ENCODE assay signal across 8 cellular contexts in genomic region chr19:11125994-11126685, GRCh38. TPM values are rescaled to one million over a fixed set of nuclear protein-coding genes. Genes with fewer than 3 reads are reported as not detected.
DNase-seq lines count a peak whose midpoint lies in the region; ATAC-seq and TF ChIP-seq lines count a peak whose summit lies in the region.

No MANE protein-coding gene starts in this region.

- no peak for ATAC-seq in HG02798 (IDR thresholded peaks at IDR 0.05; ENCODE audit: poor library complexity, unreplicated experiment)

- H3K27ac ChIP-seq in 22Rv1, result 0 out of 2 replicates have a peak overlapping the region, but pooled peaks have one; percentile 12

- peak; percentile 92 for TF ChIP-seq CTCF in 22Rv1 (IDR thresholded peaks at IDR 0.05)
- TF ChIP-seq CTCF in GM12873 (IDR thresholded peaks at IDR 0.05; ENCODE audit: insufficient read depth, low read depth, low read length, missing control alignments), result peak; percentile 74

- DNase-seq in NCI-H2227 treated with DMSO at 0.1 percent for 48 hours (lab: John Stamatoyannopoulos, UW), result peak; percentile 4
- DNase-seq in activated CD4-positive, alpha-beta T cell treated with anti-CD3 and anti-CD28 coated beads, Interleukin-2, amount 50 U/mL, for 4 hours, result peak; percentile 73 to 74
- DNase-seq in dermis blood vessel endothelial cell, result peak; percentile 86
- peak; percentile 67 to 87 for DNase-seq in lung microvascular endothelial cell (ENCODE audit: low read depth in 2 of 2)
- DNase-seq in stimulated activated CD8-positive, alpha-beta memory T cell treated with anti-CD3 and anti-CD28 coated beads, Interleukin-15, amount 100 ng/mL, for 24 hours (ENCODE audit: low read depth), result peak; percentile 56

RNA-seq across cellular contexts. Expression of gene SPC24, which starts 29.4 kb away (rescaled TPM):
- total RNA-seq in dermis blood vessel endothelial cell, result 23.1 and 88.9 TPM in 2 replicates
- 14.3 and 35.7 TPM in 2 replicates for total RNA-seq in lung microvascular endothelial cell

RNA-seq across cellular contexts. Expression of gene LDLR, which starts 36.9 kb away (rescaled TPM):
- total RNA-seq in dermis blood vessel endothelial cell, result 97.3 and 148 TPM in 2 replicates
- 47.9 and 81.5 TPM in 2 replicates for total RNA-seq in lung microvascular endothelial cell

Comparison
In these comparisons a context has a peak if more than half of its experiments do, and no peak if none do; other contexts are left out.
1. DNase-seq: peak in every context shown above with its lines; median percentile 86 in dermis blood vessel endothelial cell; 77 in lung microvascular endothelial cell; 74 in activated CD4-positive, alpha-beta T cell treated with anti-CD3 and anti-CD28 coated beads, Interleukin-2, amount 50 U/mL, for 4 hours; 56 in stimulated activated CD8-positive, alpha-beta memory T cell treated with anti-CD3 and anti-CD28 coated beads, Interleukin-15, amount 100 ng/mL, for 24 hours; 4 in NCI-H2227 treated with DMSO at 0.1 percent for 48 hours.